In genomic region chr10:97358349-97358748, GRCh38 we compare ENCODE assay signal across 31 cellular contexts.
"Had no signal": no experiment of that assay in that cellular context is flagged by ENCODE, and none has a peak within 500 bp of the region (broad histone marks: within the 10 kb centered on the region; RNA-seq: fewer than 3 reads in every experiment).

No MANE protein-coding gene starts in this region.

- H3K4me1 Mint-ChIP-seq: activated CD4-positive, alpha-beta T cell treated with anti-CD3 and anti-CD28 coated beads for 36 hours; activated CD4-positive, alpha-beta T cell treated with anti-CD3 and anti-CD28 coated beads, Interleukin-2, amount 10 ng/mL, durations not matched to agents 7 days and 5 days; activated naive CD8-positive, alpha-beta T cell treated with anti-CD3 and anti-CD28 coated beads, Interleukin-2, amount 50 U/mL, for 24 hours; brain had no signal

- DNase-seq: activated CD4-positive, alpha-beta T cell treated with anti-CD3 and anti-CD28 coated beads for 36 hours; activated CD4-positive, alpha-beta T cell treated with anti-CD3 and anti-CD28 coated beads, Interleukin-2, amount 10 ng/mL, durations not matched to agents 7 days and 5 days; activated CD4-positive, alpha-beta T cell treated with anti-CD3 and anti-CD28 coated beads, Interleukin-2, amount 50 U/mL, for 48 hours; activated CD8-positive, alpha-beta T cell treated with anti-CD3 and anti-CD28 coated beads, Interleukin-2, amount 10 ng/mL, durations not matched to agents 7 days and 5 days; activated effector memory CD4-positive, alpha-beta T cell treated with Interleukin-2 at 50 U/mL for 16 hours; activated naive CD4-positive, alpha-beta T cell treated with anti-CD3 and anti-CD28 coated beads, Interleukin-2, amount 10 ng/mL, durations not matched to agents 7 days and 5 days; activated naive CD8-positive, alpha-beta T cell treated with anti-CD3 and anti-CD28 coated beads, Interleukin-2, amount 50 U/mL, for 24 hours; activated T-cell treated with anti-CD3 and anti-CD28 coated beads, Interleukin-2, amount 50 U/mL, for 4 hours; anterior cingulate cortex; caudate nucleus; Kasumi-1; KG1; MG63; NCI-H1048; NCI-H1105 treated with DMSO at 0.1 percent for 48 hours; NCI-H1436; NCI-H1694; NCI-H1930; NCI-H2081 treated with DMSO at 0.1 percent for 48 hours; NCI-H226; NCI-H446 treated with DMSO at 0.1 percent for 48 hours; NCI-H524 treated with DMSO at 0.1 percent for 48 hours; SHP77; SJCRH30 had no signal

- H3K9me3 Mint-ChIP-seq: activated CD4-positive, alpha-beta T cell treated with anti-CD3 and anti-CD28 coated beads, Interleukin-2, amount 10 ng/mL, durations not matched to agents 7 days and 5 days; activated naive CD4-positive, alpha-beta T cell treated with anti-CD3 and anti-CD28 coated beads, Interleukin-2, amount 10 ng/mL, durations not matched to agents 7 days and 5 days; activated naive CD8-positive, alpha-beta T cell treated with anti-CD3 and anti-CD28 coated beads, Interleukin-2, amount 50 U/mL, for 24 hours; activated T-cell treated with anti-CD3 and anti-CD28 coated beads, Interleukin-2, amount 50 U/mL, for 4 hours; brain; T-helper 2 cell treated with Interferon-gamma antibody and Interleukin-4, amounts not matched to agents 5 μg/mL and 100 μg/mL, for 36 hours; WTC11 had no signal

- ATAC-seq: activated CD4-positive, alpha-beta T cell treated with anti-CD3 and anti-CD28 coated beads for 36 hours; activated CD4-positive, CD25-positive, alpha-beta regulatory T cell treated with anti-CD3 and anti-CD28 coated beads, Interleukin-2, amount 50 U/mL, for 24 hours; activated CD8-positive, alpha-beta T cell treated with anti-CD3 and anti-CD28 coated beads, Interleukin-2, amount 10 ng/mL, durations not matched to agents 7 days and 5 days; activated naive CD8-positive, alpha-beta T cell treated with anti-CD3 and anti-CD28 coated beads, Interleukin-2, amount 50 U/mL, for 24 hours; activated T-cell treated with anti-CD3 and anti-CD28 coated beads, Interleukin-2, amount 50 U/mL, for 4 hours; Panc1; WTC11 had no signal

- H3K4me3 Mint-ChIP-seq: activated CD4-positive, alpha-beta T cell treated with anti-CD3 and anti-CD28 coated beads for 36 hours; activated CD4-positive, alpha-beta T cell treated with anti-CD3 and anti-CD28 coated beads, Interleukin-2, amount 10 ng/mL, durations not matched to agents 7 days and 5 days; activated CD8-positive, alpha-beta T cell treated with anti-CD3 and anti-CD28 coated beads, Interleukin-2, amount 10 ng/mL, durations not matched to agents 7 days and 5 days; activated naive CD4-positive, alpha-beta T cell treated with anti-CD3 and anti-CD28 coated beads, Interleukin-2, amount 10 ng/mL, durations not matched to agents 7 days and 5 days; activated naive CD8-positive, alpha-beta T cell; activated naive CD8-positive, alpha-beta T cell treated with anti-CD3 and anti-CD28 coated beads, Interleukin-2, amount 50 U/mL, for 24 hours; activated T-cell treated with anti-CD3 and anti-CD28 coated beads, Interleukin-2, amount 50 U/mL, for 4 hours; brain; T-helper 2 cell treated with Interferon-gamma antibody and Interleukin-4, amounts not matched to agents 5 μg/mL and 100 μg/mL, for 36 hours; WTC11 had no signal

- H3K27ac ChIP-seq: SJCRH30, SK-N-MC had no signal

- H3K4me3 ChIP-seq: MG63, SJCRH30, SK-N-MC had no signal

- H3K27me3 Mint-ChIP-seq: activated CD4-positive, alpha-beta T cell treated with anti-CD3 and anti-CD28 coated beads for 36 hours; activated CD4-positive, alpha-beta T cell treated with anti-CD3 and anti-CD28 coated beads, Interleukin-2, amount 10 ng/mL, durations not matched to agents 7 days and 5 days; activated naive CD4-positive, alpha-beta T cell treated with anti-CD3 and anti-CD28 coated beads, Interleukin-2, amount 10 ng/mL, durations not matched to agents 7 days and 5 days; activated naive CD8-positive, alpha-beta T cell; activated naive CD8-positive, alpha-beta T cell treated with anti-CD3 and anti-CD28 coated beads, Interleukin-2, amount 50 U/mL, for 24 hours; brain had no signal

- H3K27me3 ChIP-seq: MG63, SJCRH30 had no signal

- H3K27ac Mint-ChIP-seq: activated CD4-positive, alpha-beta T cell treated with anti-CD3 and anti-CD28 coated beads for 36 hours; activated CD4-positive, alpha-beta T cell treated with anti-CD3 and anti-CD28 coated beads, Interleukin-2, amount 10 ng/mL, durations not matched to agents 7 days and 5 days; activated naive CD4-positive, alpha-beta T cell treated with anti-CD3 and anti-CD28 coated beads, Interleukin-2, amount 10 ng/mL, durations not matched to agents 7 days and 5 days; activated naive CD8-positive, alpha-beta T cell; activated naive CD8-positive, alpha-beta T cell treated with anti-CD3 and anti-CD28 coated beads, Interleukin-2, amount 50 U/mL, for 24 hours; brain; T-helper 2 cell treated with Interferon-gamma antibody and Interleukin-4, amounts not matched to agents 5 μg/mL and 100 μg/mL, for 36 hours; WTC11 had no signal

- H3K9me3 ChIP-seq: MG63, SJCRH30 had no signal
